ENCODE assay signal across 18 cellular contexts in genomic region chr6:33732819-33733218, GRCh38. TPM values are rescaled to one million over a fixed set of nuclear protein-coding genes. Genes with fewer than 3 reads are reported as not detected.
DNase-seq lines count a peak whose midpoint lies in the region; ATAC-seq and TF ChIP-seq lines count a peak whose summit lies in the region.
"Had no signal": no experiment of that assay in that cellular context is flagged by ENCODE, and none has a peak within 500 bp of the region (broad histone marks: within the 10 kb centered on the region; RNA-seq: fewer than 3 reads in every experiment).

No MANE protein-coding gene starts in this region.

- H3K9me3 ChIP-seq in endodermal cell (ENCODE audit: control insufficient read depth, low read length): no peaks in the 10 kb centered on the region
- H3K9me3 ChIP-seq in prostate gland: no peaks in the 10 kb centered on the region
- H3K9me3 ChIP-seq in gastroesophageal sphincter: no peaks in the 10 kb centered on the region
- H3K9me3 ChIP-seq: ascending aorta, vagina had no signal

- H3K4me1 Mint-ChIP-seq in endodermal cell: peaks cover 11% of the 10 kb centered on the region
- no peaks in the 10 kb centered on the region for H3K4me1 Mint-ChIP-seq in natural killer cell treated with Interleukin-12 subunit alpha and Interleukin-12 subunit beta and Interleukin-15 and Interleukin-18, amount 100 ng/mL, for 72 hours (ENCODE audit: low read depth in 2 of 2)
- H3K4me1 Mint-ChIP-seq: activated naive CD4-positive, alpha-beta T cell treated with anti-CD3 and anti-CD28 coated beads, Interleukin-2, amount 10 ng/mL, durations not matched to agents 7 days and 5 days had no signal

- ATAC-seq in gastroesophageal sphincter: no peak
- ATAC-seq in natural killer cell treated with Interleukin-12 subunit alpha and Interleukin-12 subunit beta and Interleukin-15 and Interleukin-18, amount 100 ng/mL, for 72 hours: no peak
- ATAC-seq: foreskin keratinocyte had no signal

- H3K36me3 Mint-ChIP-seq in endodermal cell (ENCODE audit: low read depth): no peaks in the 10 kb centered on the region
- H3K36me3 Mint-ChIP-seq in natural killer cell treated with Interleukin-12 subunit alpha and Interleukin-12 subunit beta and Interleukin-15 and Interleukin-18, amount 100 ng/mL, for 72 hours: no peaks in the 10 kb centered on the region
- H3K36me3 Mint-ChIP-seq: activated CD4-positive, alpha-beta memory T cell treated with anti-CD3 and anti-CD28 coated beads for 36 hours; activated naive CD4-positive, alpha-beta T cell treated with anti-CD3 and anti-CD28 coated beads, Interleukin-2, amount 10 ng/mL, durations not matched to agents 7 days and 5 days; naive B cell had no signal

- 88 to 94% methylated on average over 3 to 5 of the region's 5 CpGs for WGBS in endodermal cell (ENCODE audit: insufficient coverage in 1 of 2, insufficient read length in 1 of 2), 2 experiments
- WGBS in prostate gland: 80% methylated on average over 5 of the region's 5 CpGs
- 63% methylated on average over 3 of the region's 5 CpGs; no CpG with 5 or more reads in 1 of the 2 donors for WGBS in gastroesophageal sphincter (ENCODE audit: low coverage in 1 of 2), 2 donors

- DNase-seq in HT1080 (ENCODE audit: low read depth) (peak; percentile 38), endodermal cell (no peak), prostate gland (ENCODE audit: low spot score) (no peak), NCI-H1092 treated with DMSO at 0.1 percent for 48 hours (lab: John Stamatoyannopoulos, UW) (no peak)
- no peak for DNase-seq in natural killer cell treated with Interleukin-12 subunit alpha and Interleukin-12 subunit beta and Interleukin-15 and Interleukin-18, amount 100 ng/mL, for 72 hours (ENCODE audit: low spot score)
- DNase-seq: activated CD4-positive, alpha-beta memory T cell treated with anti-CD3 and anti-CD28 coated beads for 36 hours; activated naive CD4-positive, alpha-beta T cell treated with anti-CD3 and anti-CD28 coated beads, Interleukin-2, amount 10 ng/mL, durations not matched to agents 7 days and 5 days; DMS153; foreskin keratinocyte; MM.1S; naive B cell; NCI-H1694 treated with DMSO at 0.1 percent for 48 hours; stimulated activated CD4-positive, alpha-beta T cell treated with anti-CD3 and anti-CD28 coated beads, Interleukin-4, amount 100 ng/mL, for 1 hour had no signal

- no peaks in the 10 kb centered on the region for H3K9me3 Mint-ChIP-seq in endodermal cell
- H3K9me3 Mint-ChIP-seq in natural killer cell treated with Interleukin-12 subunit alpha and Interleukin-12 subunit beta and Interleukin-15 and Interleukin-18, amount 100 ng/mL, for 72 hours: no peaks in the 10 kb centered on the region
- H3K9me3 Mint-ChIP-seq: activated CD4-positive, alpha-beta memory T cell treated with anti-CD3 and anti-CD28 coated beads for 36 hours; activated naive CD4-positive, alpha-beta T cell treated with anti-CD3 and anti-CD28 coated beads, Interleukin-2, amount 10 ng/mL, durations not matched to agents 7 days and 5 days; naive B cell had no signal

- TF ChIP-seq CTCF in C4-2B (conservative IDR thresholded peaks at IDR 0.05): no peak
- TF ChIP-seq CTCF in endodermal cell (conservative IDR thresholded peaks at IDR 0.05): no peak
- TF ChIP-seq CTCF in prostate gland (IDR thresholded peaks at IDR 0.05): no peak
- TF ChIP-seq CTCF in gastroesophageal sphincter (IDR thresholded peaks at IDR 0.05): no peak

- H3K27me3 ChIP-seq in endodermal cell (ENCODE audit: control insufficient read depth, insufficient read depth, low read length, poor library complexity, severe bottlenecking) (no peaks in the 10 kb centered on the region), prostate gland (replicated peaks; ENCODE audit: insufficient read depth) (no peaks in the 10 kb centered on the region), gastroesophageal sphincter (no peaks in the 10 kb centered on the region)
- H3K27me3 ChIP-seq: ascending aorta, vagina had no signal

- TF ChIP-seq POLR2A in prostate gland (IDR thresholded peaks at IDR 0.05) (no peak), gastroesophageal sphincter (IDR thresholded peaks at IDR 0.05) (no peak)

- H3K4me3 Mint-ChIP-seq in endodermal cell: no peak overlapping the region
- H3K4me3 Mint-ChIP-seq in natural killer cell treated with Interleukin-12 subunit alpha and Interleukin-12 subunit beta and Interleukin-15 and Interleukin-18, amount 100 ng/mL, for 72 hours: no peak overlapping the region
- H3K4me3 Mint-ChIP-seq: activated CD4-positive, alpha-beta memory T cell treated with anti-CD3 and anti-CD28 coated beads for 36 hours; activated naive CD4-positive, alpha-beta T cell treated with anti-CD3 and anti-CD28 coated beads, Interleukin-2, amount 10 ng/mL, durations not matched to agents 7 days and 5 days; naive B cell had no signal

- peak overlapping the region; percentile 27 for H3K27ac Mint-ChIP-seq in endodermal cell
- no peak overlapping the region for H3K27ac Mint-ChIP-seq in natural killer cell treated with Interleukin-12 subunit alpha and Interleukin-12 subunit beta and Interleukin-15 and Interleukin-18, amount 100 ng/mL, for 72 hours
- H3K27ac Mint-ChIP-seq: activated CD4-positive, alpha-beta memory T cell treated with anti-CD3 and anti-CD28 coated beads for 36 hours; activated naive CD4-positive, alpha-beta T cell treated with anti-CD3 and anti-CD28 coated beads, Interleukin-2, amount 10 ng/mL, durations not matched to agents 7 days and 5 days; naive B cell had no signal

- H3K36me3 ChIP-seq in endodermal cell (ENCODE audit: control insufficient read depth, insufficient read depth, low read length) (no peaks in the 10 kb centered on the region), prostate gland (no peaks in the 10 kb centered on the region), gastroesophageal sphincter (no peaks in the 10 kb centered on the region)
- H3K36me3 ChIP-seq: ascending aorta, vagina had no signal

- H3K27me3 Mint-ChIP-seq in endodermal cell (ENCODE audit: insufficient read depth): no peaks in the 10 kb centered on the region
- H3K27me3 Mint-ChIP-seq in natural killer cell treated with Interleukin-12 subunit alpha and Interleukin-12 subunit beta and Interleukin-15 and Interleukin-18, amount 100 ng/mL, for 72 hours: peaks cover 6 to 7% of the 10 kb centered on the region in 2 donors
- H3K27me3 Mint-ChIP-seq: activated CD4-positive, alpha-beta memory T cell treated with anti-CD3 and anti-CD28 coated beads for 36 hours; naive B cell had no signal

- no peak for TF ChIP-seq EP300 in gastroesophageal sphincter (IDR thresholded peaks at IDR 0.05)

- intact Hi-C loops in prostate gland (cut with DNase I): no loop called here

- H3K4me1 ChIP-seq in endodermal cell (ENCODE audit: control insufficient read depth, insufficient read depth, low read length) (no peaks in the 10 kb centered on the region), prostate gland (replicated peaks) (peaks cover 22% of the 10 kb centered on the region), gastroesophageal sphincter (no peaks in the 10 kb centered on the region)
- H3K4me1 ChIP-seq: ascending aorta, foreskin keratinocyte, vagina had no signal

- no peak overlapping the region for H3K4me3 ChIP-seq in endodermal cell (ENCODE audit: low read length)
- no peak overlapping the region for H3K4me3 ChIP-seq in prostate gland
- no peak overlapping the region for H3K4me3 ChIP-seq in gastroesophageal sphincter
- H3K4me3 ChIP-seq: ascending aorta, skin epidermis, vagina had no signal

- H3K27ac ChIP-seq in C4-2B (peak overlapping the region; percentile 99), endodermal cell (ENCODE audit: low read depth, low read length) (no peak overlapping the region), prostate gland (peak overlapping the region; percentile 66 to 95), gastroesophageal sphincter (no peak overlapping the region)
- H3K27ac ChIP-seq: ascending aorta, foreskin keratinocyte, skin epidermis, vagina had no signal

- H3K9ac ChIP-seq in endodermal cell (ENCODE audit: extremely low read depth, low read length, poor library complexity, severe bottlenecking): no peak overlapping the region

RNA-seq across cellular contexts. Expression of gene IP6K3, which starts 13.9 kb away (rescaled TPM):
- total RNA-seq in HT1080 (2014; rRNA removed; shearing (Covaris generic)): not detected in 2 replicates
- 0.05 TPM in 1 of 2 replicates, not detected in the other for polyA plus RNA-seq in HT1080 (2015; cell fraction: cytosol; rRNA removed)
- not detected in 2 replicates for polyA plus RNA-seq in HT1080 (2015; cell fraction: nucleus; rRNA removed)
- total RNA-seq in endodermal cell (not detected), prostate gland (1 to 10 TPM; 2.5 to 3.1 TPM), gastroesophageal sphincter (1 to 10 TPM in 3 of 4 donors, under 1 TPM in 1; 0.32 to 5.5 (median 2.8) TPM)
- 1.1 TPM for polyA plus RNA-seq in endodermal cell (2013, experiment 1 of 2)
- 2.3 TPM for polyA plus RNA-seq in endodermal cell (2013, experiment 2 of 2)
- not detected for total RNA-seq in natural killer cell treated with Interleukin-12 subunit alpha and Interleukin-12 subunit beta and Interleukin-15 and Interleukin-18, amount 100 ng/mL, for 72 hours
- total RNA-seq: activated CD4-positive, alpha-beta memory T cell treated with anti-CD3 and anti-CD28 coated beads for 36 hours; ascending aorta; foreskin keratinocyte had no signal
- polyA plus RNA-seq: foreskin keratinocyte had no signal

RNA-seq across cellular contexts. Expression of gene UQCC2, which starts 21.3 kb away (rescaled TPM):
- total RNA-seq in HT1080 (2014; rRNA removed; shearing (Covaris generic)): 29.8 and 55.8 TPM in 2 replicates
- 32.2 and 45.8 TPM in 2 replicates for polyA plus RNA-seq in HT1080 (2015; cell fraction: cytosol; rRNA removed)
- polyA plus RNA-seq in HT1080 (2015; cell fraction: nucleus; rRNA removed): 26.9 and 37.1 TPM in 2 replicates
- total RNA-seq in endodermal cell (100 to 1,000 TPM; 120 to 174 TPM), prostate gland (10 to 100 TPM; 24.5 to 25.7 TPM), gastroesophageal sphincter (10 to 100 TPM; 14.5 to 25.3 (median 17.7) TPM)
- 170 TPM for polyA plus RNA-seq in endodermal cell (2013, experiment 1 of 2)
- 163 TPM for polyA plus RNA-seq in endodermal cell (2013, experiment 2 of 2)
- 10 to 100 TPM; 44.9 to 53.1 TPM for total RNA-seq in natural killer cell treated with Interleukin-12 subunit alpha and Interleukin-12 subunit beta and Interleukin-15 and Interleukin-18, amount 100 ng/mL, for 72 hours

RNA-seq across cellular contexts. Expression of gene LEMD2, which starts 56.1 kb away (rescaled TPM):
- total RNA-seq in HT1080 (2014; rRNA removed; shearing (Covaris generic)): 33.8 and 39.7 TPM in 2 replicates
- 42.7 and 44.1 TPM in 2 replicates for polyA plus RNA-seq in HT1080 (2015; cell fraction: cytosol; rRNA removed)
- 98.5 and 119 TPM in 2 replicates for polyA plus RNA-seq in HT1080 (2015; cell fraction: nucleus; rRNA removed)
- total RNA-seq in endodermal cell: 10 to 100 TPM; 62.0 to 75.8 TPM
- polyA plus RNA-seq in endodermal cell (2013, experiment 1 of 2): 72.5 TPM
- polyA plus RNA-seq in endodermal cell (2013, experiment 2 of 2): 67.0 TPM
- 10 to 100 TPM; 64.2 to 80.2 TPM for total RNA-seq in prostate gland
- 10 to 100 TPM; 47.3 to 50.9 (median 49.9) TPM for total RNA-seq in gastroesophageal sphincter
- 10 to 100 TPM; 62.1 to 67.6 TPM for total RNA-seq in natural killer cell treated with Interleukin-12 subunit alpha and Interleukin-12 subunit beta and Interleukin-15 and Interleukin-18, amount 100 ng/mL, for 72 hours

Comparison
In these comparisons a context has a peak if more than half of its experiments do, and no peak if none do; other contexts are left out.
1. H3K27ac ChIP-seq: peak in C4-2B (single experiment) and prostate gland (2 of 2); none in endodermal cell (single experiment) and gastroesophageal sphincter (0 of 4).